8 cellular contexts compared by ENCODE assay signal in genomic region chr9:101448680-101449070, GRCh38. TPM values are rescaled to one million over a fixed set of nuclear protein-coding genes. Genes with fewer than 3 reads are reported as not detected.
DNase-seq lines count a peak whose midpoint lies in the region; ATAC-seq and TF ChIP-seq lines count a peak whose summit lies in the region.
"Had no signal": no experiment of that assay in that cellular context is flagged by ENCODE, and none has a peak within 500 bp of the region (broad histone marks: within the 10 kb centered on the region; RNA-seq: fewer than 3 reads in every experiment).

No MANE protein-coding gene starts in this region.

- DNase-seq in MG63 (no peak), dorsolateral prefrontal cortex (no peak), NCI-H2107 (lab: John Stamatoyannopoulos, UW) (no peak), NCI-H1105 (lab: John Stamatoyannopoulos, UW) (no peak)

- H3K36me3 ChIP-seq in DOHH2 (ENCODE audit: control insufficient read depth, low read length) (no peaks in the 10 kb centered on the region), MG63 (no peaks in the 10 kb centered on the region), parathyroid adenoma (ENCODE audit: control insufficient read depth, insufficient read depth, low read length) (no peaks in the 10 kb centered on the region)

- H4K20me1 ChIP-seq in DOHH2 (ENCODE audit: control insufficient read depth, insufficient read depth, low read depth, low read length): no peaks in the 10 kb centered on the region

- no peak overlapping the region for H2AFZ ChIP-seq in parathyroid adenoma

- intact Hi-C loops in dorsolateral prefrontal cortex (cut with DNase I): no loop called here

- 0 out of 2 replicates have a peak, but pooled peaks cover 4% of the 10 kb centered on the region for H3F3A ChIP-seq in DOHH2 (ENCODE audit: control insufficient read depth, insufficient read depth)

- H3K4me1 ChIP-seq in DOHH2 (ENCODE audit: control insufficient read depth, low read length) (peaks cover 12% of the 10 kb centered on the region), parathyroid adenoma (no peaks in the 10 kb centered on the region)

- H3K27ac ChIP-seq in DOHH2 (ENCODE audit: low read depth, low read length) (no peak overlapping the region), dorsolateral prefrontal cortex (peak overlapping the region in 1 of 59 donors; percentile 34), parathyroid adenoma (no peak overlapping the region)

- TF ChIP-seq CTCF in DOHH2 (IDR thresholded peaks at IDR 0.05; ENCODE audit: low read depth, low read length, poor library complexity, severe bottlenecking) (no peak), dorsolateral prefrontal cortex (IDR thresholded peaks at IDR 0.05 in 54 of 56, conservative IDR thresholded peaks at IDR 0.05 in 2 of 56; ENCODE audit: low read depth in 1 of 56, partially characterized antibody in 56 of 56) (no peak), parathyroid adenoma (IDR thresholded peaks at IDR 0.05) (no peak)

- H3K9ac ChIP-seq in parathyroid adenoma: no peak overlapping the region

- H3K4me2 ChIP-seq in DOHH2 (ENCODE audit: low read length) (peak overlapping the region; percentile 66), parathyroid adenoma (ENCODE audit: low read length) (peak overlapping the region; percentile 84)

- H3K79me2 ChIP-seq in DOHH2 (ENCODE audit: control insufficient read depth, low read length): no peaks in the 10 kb centered on the region
- H3K79me2 ChIP-seq in parathyroid adenoma: no peaks in the 10 kb centered on the region

- H3K9me3 ChIP-seq in DOHH2 (ENCODE audit: control insufficient read depth, insufficient read depth, low read length) (peaks cover 8% of the 10 kb centered on the region), MG63 (peaks cover 2% of the 10 kb centered on the region; the same call in 1 of the 2 replicates), parathyroid adenoma (ENCODE audit: control insufficient read depth, low read length) (no peaks in the 10 kb centered on the region)

- H3K9me2 ChIP-seq in DOHH2 (replicated peaks; ENCODE audit: control insufficient read depth, low read length): no peaks in the 10 kb centered on the region

- H3K27me3 ChIP-seq in DOHH2 (ENCODE audit: control insufficient read depth, low read length) (peaks cover 7% of the 10 kb centered on the region; the same call in 1 of the 2 replicates), MG63 (no peaks in the 10 kb centered on the region), dorsolateral prefrontal cortex (no peaks in the 10 kb centered on the region), parathyroid adenoma (ENCODE audit: control insufficient read depth, insufficient read depth, low read length) (no peaks in the 10 kb centered on the region)

- no peak for ATAC-seq in GM18867 (IDR thresholded peaks at IDR 0.05; ENCODE audit: unreplicated experiment)

- H3K4me3 ChIP-seq in DOHH2 (ENCODE audit: low read length) (peak overlapping the region; percentile 59), MG63 (peak overlapping the region; percentile 65), dorsolateral prefrontal cortex (peak overlapping the region in 46 of 59 donors; percentile 44 to 85 (median 68)), parathyroid adenoma (ENCODE audit: low read depth, low read length) (peak overlapping the region; percentile 71)

RNA-seq across cellular contexts. Expression of gene ALDOB, which starts 13.1 kb away (rescaled TPM):
- total RNA-seq in MG63 (2014; rRNA removed; shearing (Covaris generic); ENCODE audit: low replicate concordance): not detected in 2 replicates
- 1 to 10 TPM in 24 of 120 experiments, under 1 TPM in 51, not detected in 45; 0.22 to 4.5 (median 0.68) TPM for total RNA-seq in dorsolateral prefrontal cortex
- total RNA-seq: subcutaneous adipose tissue had no signal

RNA-seq across cellular contexts. Expression of gene ZNF189, which starts 50.0 kb away (rescaled TPM):
- 14.1 and 31.1 TPM in 2 replicates for total RNA-seq in MG63 (2014; rRNA removed; shearing (Covaris generic); ENCODE audit: low replicate concordance)
- 10 to 100 TPM; 30.0 to 78.6 (median 51.1) TPM for total RNA-seq in dorsolateral prefrontal cortex

RNA-seq across cellular contexts. Expression of gene MRPL50, which starts 50.3 kb away (rescaled TPM):
- 14.3 and 18.6 TPM in 2 replicates for total RNA-seq in MG63 (2014; rRNA removed; shearing (Covaris generic); ENCODE audit: low replicate concordance)
- 10 to 100 TPM; 15.2 to 28.2 (median 22.3) TPM for total RNA-seq in dorsolateral prefrontal cortex
